In the genomic region with DNA sequence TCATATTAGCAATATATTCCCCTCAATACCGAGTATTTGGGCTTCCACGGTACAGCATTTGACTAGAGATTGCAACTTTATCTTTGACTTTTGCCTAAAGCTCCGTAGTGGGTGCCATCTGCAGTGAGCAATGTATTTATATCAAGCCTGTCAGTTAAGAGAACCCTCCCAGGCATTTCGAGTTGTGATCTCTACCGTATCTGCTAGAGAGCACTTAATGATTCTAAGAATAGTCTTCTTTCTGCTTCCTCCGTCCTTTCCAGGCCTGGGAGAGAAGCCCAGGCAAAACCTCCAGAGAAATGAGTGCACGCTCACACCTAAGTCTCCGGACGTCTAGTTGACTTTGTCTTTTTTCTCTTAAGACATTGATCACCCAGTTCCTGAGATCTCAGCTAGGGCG, we compare ENCODE assay signal across 22 cellular contexts.
"Had no signal": no experiment of that assay in that cellular context is flagged by ENCODE, and none has a peak within 500 bp of the region (broad histone marks: within the 10 kb centered on the region; RNA-seq: fewer than 3 reads in every experiment).

No MANE protein-coding gene starts in this region.

- DNase-seq: activated gamma-delta T cell treated with Interleukin-2 at 50 U/mL for 16 hours; activated T-cell treated with anti-CD3 and anti-CD28 coated beads, Interleukin-2, amount 50 U/mL, for 1 hour; adrenal gland; brain microvascular endothelial cell; effector memory CD8-positive, alpha-beta T cell; esophagus squamous epithelium; head of caudate nucleus; natural killer cell; ovary; right lobe of liver; stimulated activated CD4-positive, alpha-beta T cell treated with anti-CD3 and anti-CD28 coated beads, Interleukin-15, amount 100 ng/mL, for 24 hours; T-helper 1 cell; upper lobe of right lung had no signal

- H3K27me3 ChIP-seq: adrenal gland, ascending aorta, brain microvascular endothelial cell, esophagus squamous epithelium, gastroesophageal sphincter, neutrophil, ovary, right lobe of liver, upper lobe of right lung had no signal

- FAIRE-seq: colon, keratinocyte had no signal

- H3K4me1 ChIP-seq: prostate gland, right lobe of liver, upper lobe of right lung had no signal

- H3K27ac ChIP-seq: adrenal gland, ascending aorta, brain microvascular endothelial cell, esophagus squamous epithelium, gastroesophageal sphincter, neutrophil, ovary, prostate gland, right lobe of liver, upper lobe of right lung had no signal

- H3K4me2 ChIP-seq: smooth muscle cell had no signal

- ATAC-seq: effector memory CD8-positive, alpha-beta T cell; gastroesophageal sphincter; natural killer cell; right lobe of liver; stimulated activated memory B cell treated with anti-CD40 and anti-IgM and Interleukin-4, amounts not matched to agents 10 μg/mL and 1 μg/mL and 100 μg/mL, for 72 hours; upper lobe of right lung had no signal

- H3K9me3 ChIP-seq: adrenal gland, ascending aorta, esophagus squamous epithelium, gastroesophageal sphincter, neutrophil, ovary, prostate gland, right lobe of liver, upper lobe of right lung had no signal

- H3K36me3 ChIP-seq: adrenal gland, ascending aorta, brain microvascular endothelial cell, esophagus squamous epithelium, gastroesophageal sphincter, neutrophil, ovary, prostate gland, right lobe of liver, upper lobe of right lung had no signal

- H3K4me3 ChIP-seq: adrenal gland, ascending aorta, esophagus squamous epithelium, gastroesophageal sphincter, lung, ovary, prostate gland, right lobe of liver, smooth muscle cell, upper lobe of right lung had no signal
